In the genomic region with DNA sequence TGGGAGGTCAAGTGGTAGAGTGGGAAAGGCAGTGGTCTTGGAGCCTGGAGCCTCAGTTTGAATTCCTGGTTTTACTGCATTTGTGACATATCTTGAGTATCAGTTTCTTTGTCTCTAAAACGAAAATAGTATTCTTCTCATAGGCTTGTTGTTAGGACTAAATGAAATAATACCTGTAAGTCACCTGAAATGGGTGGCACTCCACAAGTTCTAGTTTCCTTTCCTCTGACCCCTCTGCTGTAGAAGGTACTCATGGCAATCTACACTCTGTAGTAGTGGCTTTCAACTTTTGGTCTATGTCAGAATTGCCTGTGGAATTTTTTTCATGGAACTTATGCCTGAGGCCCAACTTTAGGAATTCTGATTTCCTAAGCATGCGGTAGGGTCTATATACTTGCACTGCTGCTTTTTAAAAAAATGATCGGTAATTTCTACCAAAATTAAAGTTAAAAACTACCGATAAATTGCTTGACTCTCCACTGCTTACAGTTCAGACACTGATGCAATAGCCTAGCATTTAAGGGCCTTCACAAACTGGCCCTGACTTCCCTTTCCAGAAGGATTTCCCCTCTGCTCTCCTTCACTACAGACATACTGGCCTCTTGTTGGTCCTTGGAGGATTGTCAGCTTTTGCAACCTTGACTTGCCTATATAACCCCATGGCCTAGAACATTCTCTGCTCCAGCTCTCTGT, we compare ENCODE assay signal across 2 cellular contexts.
TF ChIP-seq lines count a peak whose summit lies in the region.

No MANE protein-coding gene starts in this region.

TF ChIP-seq in GM12878, 131 proteins besides CTCF, POLR2A, EP300 and RAD21 (continued from another document and continues in another):
- TF ChIP-seq MTA3 (IDR thresholded peaks at IDR 0.05; ENCODE audit: borderline replicate concordance, low read length) (no peak), BMI1 (IDR thresholded peaks at IDR 0.05; ENCODE audit: borderline replicate concordance) (no peak), SUZ12 (IDR thresholded peaks at IDR 0.05; ENCODE audit: unreplicated experiment) (no peak), CEBPZ (IDR thresholded peaks at IDR 0.05; ENCODE audit: low read depth, low read length) (no peak), CREM (IDR thresholded peaks at IDR 0.05; ENCODE audit: low read depth) (no peak), IKZF2 (IDR thresholded peaks at IDR 0.05) (peak; percentile 22 to 27; a peak in 1 of 4 replicates), KLF5 (IDR thresholded peaks at IDR 0.05; ENCODE audit: partially characterized antibody) (no peak), IRF3 (IDR thresholded peaks at IDR 0.05) (no peak), EED (IDR thresholded peaks at IDR 0.05; ENCODE audit: low read depth) (peak; percentile 37; the same call in 1 of the 2 replicates), SMARCA5 (IDR thresholded peaks at IDR 0.05) (peak; percentile 44), GATAD2B (conservative IDR thresholded peaks at IDR 0.05; ENCODE audit: low read depth) (no peak; the same call in 1 of the 2 replicates), STAT1 (conservative IDR thresholded peaks at IDR 0.05) (no peak), STAT3 (IDR thresholded peaks at IDR 0.05; ENCODE audit: low read depth, low read length) (peak; percentile 10; the same call in 1 of the 2 replicates), BRCA1 (IDR thresholded peaks at IDR 0.05; ENCODE audit: low read depth, low read length) (no peak), SIX5 (IDR thresholded peaks at IDR 0.05; ENCODE audit: low read depth, low read length, severe bottlenecking) (no peak), NR2F1 (conservative IDR thresholded peaks at IDR 0.05) (0 out of 2 replicates have a peak, but pooled peaks have one; percentile 7)
- TF ChIP-seq, protein P1, sequence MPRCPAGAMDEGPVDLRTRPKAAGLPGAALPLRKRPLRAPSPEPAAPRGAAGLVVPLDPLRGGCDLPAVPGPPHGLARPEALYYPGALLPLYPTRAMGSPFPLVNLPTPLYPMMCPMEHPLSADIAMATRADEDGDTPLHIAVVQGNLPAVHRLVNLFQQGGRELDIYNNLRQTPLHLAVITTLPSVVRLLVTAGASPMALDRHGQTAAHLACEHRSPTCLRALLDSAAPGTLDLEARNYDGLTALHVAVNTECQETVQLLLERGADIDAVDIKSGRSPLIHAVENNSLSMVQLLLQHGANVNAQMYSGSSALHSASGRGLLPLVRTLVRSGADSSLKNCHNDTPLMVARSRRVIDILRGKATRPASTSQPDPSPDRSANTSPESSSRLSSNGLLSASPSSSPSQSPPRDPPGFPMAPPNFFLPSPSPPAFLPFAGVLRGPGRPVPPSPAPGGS (IDR thresholded peaks at IDR 0.05; ENCODE audit: borderline replicate concordance, insufficient read depth, low read depth, low read length, poor library complexity, severe bottlenecking), result no peak
- TF ChIP-seq, protein P2, sequence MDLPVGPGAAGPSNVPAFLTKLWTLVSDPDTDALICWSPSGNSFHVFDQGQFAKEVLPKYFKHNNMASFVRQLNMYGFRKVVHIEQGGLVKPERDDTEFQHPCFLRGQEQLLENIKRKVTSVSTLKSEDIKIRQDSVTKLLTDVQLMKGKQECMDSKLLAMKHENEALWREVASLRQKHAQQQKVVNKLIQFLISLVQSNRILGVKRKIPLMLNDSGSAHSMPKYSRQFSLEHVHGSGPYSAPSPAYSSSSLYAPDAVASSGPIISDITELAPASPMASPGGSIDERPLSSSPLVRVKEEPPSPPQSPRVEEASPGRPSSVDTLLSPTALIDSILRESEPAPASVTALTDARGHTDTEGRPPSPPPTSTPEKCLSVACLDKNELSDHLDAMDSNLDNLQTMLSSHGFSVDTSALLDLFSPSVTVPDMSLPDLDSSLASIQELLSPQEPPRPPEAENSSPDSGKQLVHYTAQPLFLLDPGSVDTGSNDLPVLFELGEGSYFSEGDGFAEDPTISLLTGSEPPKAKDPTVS (IDR thresholded peaks at IDR 0.05; ENCODE audit: low read depth, low read length), result no peak
- TF ChIP-seq, protein P3, sequence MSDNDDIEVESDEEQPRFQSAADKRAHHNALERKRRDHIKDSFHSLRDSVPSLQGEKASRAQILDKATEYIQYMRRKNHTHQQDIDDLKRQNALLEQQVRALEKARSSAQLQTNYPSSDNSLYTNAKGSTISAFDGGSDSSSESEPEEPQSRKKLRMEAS (IDR thresholded peaks at IDR 0.05; ENCODE audit: low read depth, low read length), result no peak

TF ChIP-seq in HEK293T, 16 proteins besides CTCF, POLR2A, EP300 and RAD21 (continued from another document):
- no peak for TF ChIP-seq FOXA1 (IDR thresholded peaks at IDR 0.05)
- no peak for TF ChIP-seq NFRKB (IDR thresholded peaks at IDR 0.05)
- TF ChIP-seq LEF1 (IDR thresholded peaks at IDR 0.05; ENCODE audit: borderline replicate concordance), result no peak
